9 cellular contexts compared by ENCODE assay signal in the genomic region with DNA sequence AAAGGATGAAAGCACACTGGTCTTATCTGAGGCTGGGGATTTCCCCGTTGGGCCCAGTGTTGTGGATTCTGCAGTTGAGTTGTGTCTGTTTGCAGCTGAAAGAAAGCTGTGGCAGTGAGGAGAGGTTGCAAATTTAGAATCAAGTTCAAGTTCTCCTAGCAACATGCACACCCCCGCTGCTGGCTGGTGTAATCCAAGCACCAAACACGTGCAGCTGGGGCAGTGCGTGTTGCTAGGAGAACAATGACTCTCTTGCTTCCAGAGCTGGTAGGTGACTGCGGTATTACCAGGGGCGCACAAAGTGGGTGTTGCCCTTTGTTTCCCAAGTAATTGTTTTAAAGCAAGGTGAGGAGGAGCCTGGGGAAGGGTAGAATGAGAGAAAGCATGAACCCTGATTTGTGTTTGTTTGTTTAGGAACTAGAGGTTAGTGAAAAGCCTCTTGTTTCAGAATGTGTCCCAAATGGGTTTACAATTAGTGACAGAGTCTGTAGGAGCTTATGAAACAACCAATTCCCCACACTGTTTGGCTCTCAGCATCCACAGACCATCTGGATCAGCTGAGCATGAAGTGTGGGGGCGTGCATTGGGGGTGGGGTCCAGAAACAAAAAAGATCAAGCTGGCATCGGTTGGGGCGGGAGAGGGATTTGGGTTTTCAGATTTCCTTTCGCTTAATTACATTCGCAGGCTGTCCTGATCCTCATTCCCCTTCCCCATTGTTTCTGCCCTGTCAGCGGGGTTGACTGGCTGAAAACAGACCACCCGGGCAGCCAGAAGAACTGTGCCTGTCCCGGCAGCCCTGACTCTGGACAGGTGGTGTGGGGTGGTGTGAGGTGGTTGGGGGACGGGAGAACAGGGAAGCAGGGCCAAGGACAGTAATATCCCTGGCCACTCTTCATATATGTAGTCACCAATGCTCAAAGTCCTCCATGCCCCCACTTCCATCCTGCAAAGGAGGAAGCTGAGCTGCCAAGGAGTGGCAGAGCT.
DNase-seq lines count a peak whose midpoint lies in the region; ATAC-seq and TF ChIP-seq lines count a peak whose summit lies in the region.
"Had no signal": no experiment of that assay in that cellular context is flagged by ENCODE, and none has a peak within 500 bp of the region (broad histone marks: within the 10 kb centered on the region; RNA-seq: fewer than 3 reads in every experiment).

No MANE protein-coding gene starts in this region.

- no peaks in the 10 kb centered on the region for H3K9me3 Mint-ChIP-seq in activated naive CD4-positive, alpha-beta T cell treated with anti-CD3 and anti-CD28 coated beads, Interleukin-2, amount 50 U/mL, for 24 hours

- 0 out of 2 replicates have a peak, but pooled peaks cover 8% of the 10 kb centered on the region for H3F3A ChIP-seq in GM23248 (ENCODE audit: insufficient read depth)
- peaks cover 5% of the 10 kb centered on the region for H3F3A ChIP-seq in smooth muscle cell (ENCODE audit: low read depth)

- TF ChIP-seq CTCF in smooth muscle cell (IDR thresholded peaks at IDR 0.05; ENCODE audit: borderline replicate concordance, insufficient read depth, poor library complexity, severe bottlenecking) (no peak), OCI-LY7 (conservative IDR thresholded peaks at IDR 0.05; ENCODE audit: low read length) (no peak)

- H3K4me1 Mint-ChIP-seq in activated naive CD4-positive, alpha-beta T cell treated with anti-CD3 and anti-CD28 coated beads, Interleukin-2, amount 50 U/mL, for 24 hours, result peaks cover 18% of the 10 kb centered on the region

- H3K27me3 ChIP-seq in GM23248 (replicated peaks; ENCODE audit: insufficient read depth) (peaks cover 8% of the 10 kb centered on the region), smooth muscle cell (ENCODE audit: low read depth) (peaks cover 15% of the 10 kb centered on the region)

- H3K9ac ChIP-seq in GM23248 (peak overlapping the region; percentile 51), smooth muscle cell (ENCODE audit: low read depth) (peak overlapping the region; percentile 19)

- DNase-seq in GM23248 (peak; percentile 87), NCI-H345 treated with DMSO at 0.1 percent for 48 hours (lab: John Stamatoyannopoulos, UW; ENCODE audit: unreplicated experiment) (peak; percentile 87), hepatic stellate cell (ENCODE audit: low spot score) (peak; percentile 42), smooth muscle cell (lab: John Stamatoyannopoulos, UW; ENCODE audit: unreplicated experiment) (peak; percentile 11), OCI-LY7 (ENCODE audit: low spot score) (no peak)

- no peaks in the 10 kb centered on the region for H3K36me3 Mint-ChIP-seq in activated naive CD4-positive, alpha-beta T cell treated with anti-CD3 and anti-CD28 coated beads, Interleukin-2, amount 50 U/mL, for 24 hours

- H3K36me3 ChIP-seq in GM23248 (ENCODE audit: low read depth) (no peaks in the 10 kb centered on the region), smooth muscle cell (ENCODE audit: low read depth) (no peaks in the 10 kb centered on the region), OCI-LY7 (ENCODE audit: insufficient read depth, low read length) (no peaks in the 10 kb centered on the region)

- no peak overlapping the region for H3K27ac ChIP-seq in GM23248
- peak overlapping the region; percentile 11 for H3K27ac ChIP-seq in smooth muscle cell (ENCODE audit: low read depth)
- no peak overlapping the region for H3K27ac ChIP-seq in OCI-LY7 (ENCODE audit: low read depth, low read length, poor library complexity, severe bottlenecking)

- CTCF ChIA-PET in OCI-LY7 (lab: Charles Lee; ENCODE audit: unreplicated experiment), result interaction anchor here (0.5 kb wide), 1 partner anchor 279 kb away, joined by 3 read pairs; no protein-coding TSS in a partner anchor

- H3K4me3 ChIP-seq in GM23248, result no peak overlapping the region
- H3K4me3 ChIP-seq in smooth muscle cell, result no peak overlapping the region
- no peak overlapping the region for H3K4me3 ChIP-seq in OCI-LY7 (ENCODE audit: low read depth, low read length, poor library complexity, severe bottlenecking)
- H3K4me3 ChIP-seq: lung had no signal

- in situ Hi-C loops in GM23248 (cut with MboI), result no loop called here

- no peak for ATAC-seq in HG03342 (IDR thresholded peaks at IDR 0.05; ENCODE audit: unreplicated experiment)
- no peak for ATAC-seq in HG02970 (IDR thresholded peaks at IDR 0.05; ENCODE audit: low FRiP score, unreplicated experiment)

- H3K79me2 ChIP-seq in GM23248 (ENCODE audit: insufficient read depth) (no peaks in the 10 kb centered on the region), smooth muscle cell (ENCODE audit: low read depth) (no peaks in the 10 kb centered on the region), OCI-LY7 (ENCODE audit: insufficient read depth, low read depth, low read length) (no peaks in the 10 kb centered on the region)

- WGBS in GM23248 (ENCODE audit: low coverage in 1 of 2, low lambda C conversion rate in 2 of 2, missing lambda C conversion rate in 2 of 2), 2 experiments, result 13 to 21% methylated on average over 13 to 15 of the region's 15 CpGs
- 39% methylated on average over 15 of the region's 15 CpGs for WGBS in smooth muscle cell (ENCODE audit: low lambda C conversion rate)

- POLR2A ChIA-PET in OCI-LY7 (lab: Charles Lee), result no interaction called here

- peak overlapping the region; percentile 55 for H3K4me2 ChIP-seq in GM23248 (ENCODE audit: unreplicated experiment)
- peak overlapping the region; percentile 25 for H3K4me2 ChIP-seq in smooth muscle cell
- H3K4me2 ChIP-seq in OCI-LY7 (ENCODE audit: low read length), result no peak overlapping the region

- intact Hi-C loops in OCI-LY7 (cut with micrococcal nuclease; ENCODE audit: unreplicated experiment), result no loop called here

- no TSS peak for BruUV-seq in OCI-LY7 (replicated peaks; lab: Mats Ljungman, UMichigan)

- no peaks in the 10 kb centered on the region for H3K9me2 ChIP-seq in GM23248 (ENCODE audit: insufficient read depth)
- H3K9me2 ChIP-seq in OCI-LY7 (ENCODE audit: insufficient read depth, low read length), result no peaks in the 10 kb centered on the region

- H4K20me1 ChIP-seq in GM23248 (ENCODE audit: insufficient read depth), result no peaks in the 10 kb centered on the region
- no peaks in the 10 kb centered on the region for H4K20me1 ChIP-seq in smooth muscle cell (ENCODE audit: low read depth)
- H4K20me1 ChIP-seq in OCI-LY7 (ENCODE audit: insufficient read depth, low read length), result no peaks in the 10 kb centered on the region

- H3K27me3 Mint-ChIP-seq in activated naive CD4-positive, alpha-beta T cell treated with anti-CD3 and anti-CD28 coated beads, Interleukin-2, amount 50 U/mL, for 24 hours, result no peaks in the 10 kb centered on the region

- H3K4me1 ChIP-seq in GM23248 (ENCODE audit: insufficient read depth), result peaks cover 10% of the 10 kb centered on the region
- H3K4me1 ChIP-seq in smooth muscle cell (ENCODE audit: low read depth), result peaks cover 31% of the 10 kb centered on the region
- no peaks in the 10 kb centered on the region for H3K4me1 ChIP-seq in OCI-LY7 (ENCODE audit: insufficient read depth, low read length, poor library complexity, severe bottlenecking)

- peak overlapping the region; percentile 49 for H3K4me3 Mint-ChIP-seq in activated naive CD4-positive, alpha-beta T cell treated with anti-CD3 and anti-CD28 coated beads, Interleukin-2, amount 50 U/mL, for 24 hours

- no peaks in the 10 kb centered on the region for H3K9me3 ChIP-seq in GM23248 (ENCODE audit: low read depth)
- no peaks in the 10 kb centered on the region for H3K9me3 ChIP-seq in smooth muscle cell (replicated peaks; ENCODE audit: low read depth)
- no peaks in the 10 kb centered on the region for H3K9me3 ChIP-seq in OCI-LY7 (ENCODE audit: low read length)

- H3K27ac Mint-ChIP-seq in activated naive CD4-positive, alpha-beta T cell treated with anti-CD3 and anti-CD28 coated beads, Interleukin-2, amount 50 U/mL, for 24 hours, result peak overlapping the region; percentile 69

- H2AFZ ChIP-seq in GM23248 (peak overlapping the region; percentile 68), smooth muscle cell (ENCODE audit: low read depth) (peak overlapping the region; percentile 19), OCI-LY7 (ENCODE audit: low read length) (no peak overlapping the region)
